ENCODE assay signal across 15 cellular contexts in genomic region chr11:111229604-111230003, GRCh38. TPM values are rescaled to one million over a fixed set of nuclear protein-coding genes. Genes with fewer than 3 reads are reported as not detected.
DNase-seq lines count a peak whose midpoint lies in the region; ATAC-seq lines count a peak whose summit lies in the region.
"Had no signal": no experiment of that assay in that cellular context is flagged by ENCODE, and none has a peak within 500 bp of the region (broad histone marks: within the 10 kb centered on the region; RNA-seq: fewer than 3 reads in every experiment).

No MANE protein-coding gene starts in this region.

- intact Hi-C loops in activated CD4-positive, alpha-beta T cell treated with anti-CD3 and anti-CD28 coated beads for 36 hours (cut with DNase I, micrococcal nuclease) = loop anchor here (1.0 to 5.0 kb wide), 5 partner anchors 517 to 1027 kb away; partner anchors contain the start of gene ARHGAP20 (in 1 of the 2)

- no peaks in the 10 kb centered on the region for H3K9me2 ChIP-seq in Karpas-422 (replicated peaks; ENCODE audit: insufficient read depth, low read length)

- ATAC-seq in activated CD4-positive, alpha-beta T cell treated with anti-CD3 and anti-CD28 coated beads for 36 hours = peak; percentile 31
- ATAC-seq in memory B cell (ENCODE audit: low read depth) (no peak), HG02870 (IDR thresholded peaks at IDR 0.05; ENCODE audit: unreplicated experiment) (no peak), GM18517 (IDR thresholded peaks at IDR 0.05; ENCODE audit: unreplicated experiment) (no peak)

- H3K4me3 ChIP-seq in Karpas-422 (ENCODE audit: low read length) = no peak overlapping the region

- peak; percentile 26 for DNase-seq in activated CD4-positive, alpha-beta T cell treated with anti-CD3 and anti-CD28 coated beads for 36 hours
- DNase-seq in activated CD4-positive, alpha-beta T cell treated with anti-CD3 and anti-CD28 coated beads, Interleukin-2, amount 50 U/mL, for 1 hour = no peak
- DNase-seq in Karpas-422 (peak; percentile 63), memory B cell (ENCODE audit: low spot score in 2 of 2) (no peak), cortex of kidney (lab: John Stamatoyannopoulos, UW) (no peak)
- peak; percentile 29 for DNase-seq in activated CD4-positive, alpha-beta T cell treated with anti-CD3 and anti-CD28 coated beads, Interleukin-2, amount 10 ng/mL, durations not matched to agents 7 days and 5 days

- H3K27ac Mint-ChIP-seq in activated CD4-positive, alpha-beta T cell treated with anti-CD3 and anti-CD28 coated beads for 36 hours = no peak overlapping the region
- H3K27ac Mint-ChIP-seq in activated CD4-positive, alpha-beta T cell treated with anti-CD3 and anti-CD28 coated beads, Interleukin-2, amount 10 ng/mL, durations not matched to agents 7 days and 5 days = no peak overlapping the region
- H3K27ac Mint-ChIP-seq in memory B cell = peak overlapping the region; percentile 22

- H3K27ac ChIP-seq in Karpas-422 (ENCODE audit: low read length) = no peak overlapping the region
- H3K27ac ChIP-seq: gastroesophageal sphincter had no signal

- peaks cover 9% of the 10 kb centered on the region for H3K4me1 Mint-ChIP-seq in activated CD4-positive, alpha-beta T cell treated with anti-CD3 and anti-CD28 coated beads for 36 hours
- H3K4me1 Mint-ChIP-seq in activated CD4-positive, alpha-beta T cell treated with anti-CD3 and anti-CD28 coated beads, Interleukin-2, amount 10 ng/mL, durations not matched to agents 7 days and 5 days = peaks cover 27% of the 10 kb centered on the region
- H3K4me1 Mint-ChIP-seq in memory B cell = peaks cover 26% of the 10 kb centered on the region

- H3K4me3 Mint-ChIP-seq in activated CD4-positive, alpha-beta T cell treated with anti-CD3 and anti-CD28 coated beads for 36 hours = no peak overlapping the region
- H3K4me3 Mint-ChIP-seq in activated CD4-positive, alpha-beta T cell treated with anti-CD3 and anti-CD28 coated beads, Interleukin-2, amount 10 ng/mL, durations not matched to agents 7 days and 5 days = no peak overlapping the region
- H3K4me3 Mint-ChIP-seq in memory B cell = no peak overlapping the region

- CTCF ChIA-PET in activated CD4-positive, alpha-beta T cell treated with anti-CD3 and anti-CD28 coated beads for 36 hours (lab: Charles Lee) = interaction anchor here (0.6 to 2.8 kb wide), 12 partner anchors 9 to 782 kb away, joined by 3 to 18 read pairs (median 4); no protein-coding TSS in a partner anchor
- CTCF ChIA-PET in activated CD4-positive, alpha-beta T cell treated with anti-CD3 and anti-CD28 coated beads, Interleukin-2, amount 10 ng/mL, durations not matched to agents 7 days and 5 days (lab: Charles Lee) = interaction anchor here (1.1 to 2.2 kb wide), 3 partner anchors 26 to 217 kb away, joined by 3 to 8 read pairs (median 4); no protein-coding TSS in a partner anchor

- H3K36me3 Mint-ChIP-seq in activated CD4-positive, alpha-beta T cell treated with anti-CD3 and anti-CD28 coated beads for 36 hours (ENCODE audit: low read depth) = no peaks in the 10 kb centered on the region
- no peaks in the 10 kb centered on the region for H3K36me3 Mint-ChIP-seq in activated CD4-positive, alpha-beta T cell treated with anti-CD3 and anti-CD28 coated beads, Interleukin-2, amount 10 ng/mL, durations not matched to agents 7 days and 5 days (ENCODE audit: low read depth)
- peaks cover 2% of the 10 kb centered on the region for H3K36me3 Mint-ChIP-seq in memory B cell

- POLR2A ChIA-PET in activated CD4-positive, alpha-beta T cell treated with anti-CD3 and anti-CD28 coated beads for 36 hours (lab: Charles Lee) = interaction anchor here (0.7 kb wide), 1 partner anchor 321 kb away, joined by 3 read pairs; no protein-coding TSS in a partner anchor
- POLR2A ChIA-PET in activated CD4-positive, alpha-beta T cell treated with anti-CD3 and anti-CD28 coated beads, Interleukin-2, amount 10 ng/mL, durations not matched to agents 7 days and 5 days (lab: Charles Lee) = no interaction called here

- H2AFZ ChIP-seq in Karpas-422 (ENCODE audit: low read length) = no peak overlapping the region

- no peaks in the 10 kb centered on the region for H3K79me2 ChIP-seq in Karpas-422 (ENCODE audit: low read length)

- no peaks in the 10 kb centered on the region for H3K9me3 ChIP-seq in Karpas-422 (ENCODE audit: low read length)
- H3K9me3 ChIP-seq: Peyer's patch had no signal

- no peak overlapping the region for H3K4me2 ChIP-seq in Karpas-422 (ENCODE audit: low read depth, low read length, poor library complexity, severe bottlenecking)

- H4K20me1 ChIP-seq in Karpas-422 (ENCODE audit: insufficient read depth, low read depth, low read length) = peaks cover 4% of the 10 kb centered on the region; the same call in 1 of the 2 replicates

- peaks cover 6% of the 10 kb centered on the region; the same call in 1 of the 2 replicates for H3K27me3 ChIP-seq in Karpas-422 (ENCODE audit: low read length)
- H3K27me3 ChIP-seq: gastroesophageal sphincter, Peyer's patch had no signal

- no peaks in the 10 kb centered on the region for H3K9me3 Mint-ChIP-seq in activated CD4-positive, alpha-beta T cell treated with anti-CD3 and anti-CD28 coated beads for 36 hours (ENCODE audit: low read depth)
- no peaks in the 10 kb centered on the region for H3K9me3 Mint-ChIP-seq in activated CD4-positive, alpha-beta T cell treated with anti-CD3 and anti-CD28 coated beads, Interleukin-2, amount 10 ng/mL, durations not matched to agents 7 days and 5 days
- H3K9me3 Mint-ChIP-seq in memory B cell = peaks cover 5% of the 10 kb centered on the region

- peaks cover 17% of the 10 kb centered on the region for H3K27me3 Mint-ChIP-seq in activated CD4-positive, alpha-beta T cell treated with anti-CD3 and anti-CD28 coated beads for 36 hours
- H3K27me3 Mint-ChIP-seq in activated CD4-positive, alpha-beta T cell treated with anti-CD3 and anti-CD28 coated beads, Interleukin-2, amount 10 ng/mL, durations not matched to agents 7 days and 5 days = peaks cover 30% of the 10 kb centered on the region
- H3K27me3 Mint-ChIP-seq in memory B cell = no peaks in the 10 kb centered on the region

- H3K9ac ChIP-seq in Karpas-422 (ENCODE audit: low read length) = no peak overlapping the region

- H3K4me1 ChIP-seq in Karpas-422 (ENCODE audit: low read length) = peaks cover 11% of the 10 kb centered on the region

- no peaks in the 10 kb centered on the region for H3K36me3 ChIP-seq in Karpas-422 (ENCODE audit: insufficient read depth, low read length)
- H3K36me3 ChIP-seq: gastroesophageal sphincter, Peyer's patch had no signal

RNA-seq across cellular contexts. Expression of gene POU2AF2, which starts 15.9 kb away (rescaled TPM):
- under 1 TPM in 1 of 2 experiments, not detected in 1; 0.14 TPM for total RNA-seq in activated CD4-positive, alpha-beta T cell treated with anti-CD3 and anti-CD28 coated beads for 36 hours
- not detected in 2 replicates for total RNA-seq in Karpas-422 (2014; rRNA removed; shearing (Covaris generic); ENCODE audit: low replicate concordance)
- not detected for total RNA-seq in activated CD4-positive, alpha-beta T cell treated with anti-CD3 and anti-CD28 coated beads, Interleukin-2, amount 10 ng/mL, durations not matched to agents 7 days and 5 days
- total RNA-seq: A172; activated CD8-positive, alpha-beta memory T cell treated with anti-CD3 and anti-CD28 coated beads for 36 hours; endothelial cell of umbilical vein; lung microvascular endothelial cell; temporal lobe had no signal

Comparison
In these comparisons a context has a peak if more than half of its experiments do, and no peak if none do; other contexts are left out.
1. DNase-seq: peak in activated CD4-positive, alpha-beta T cell treated with anti-CD3 and anti-CD28 coated beads for 36 hours (single experiment), Karpas-422 (single experiment) and activated CD4-positive, alpha-beta T cell treated with anti-CD3 and anti-CD28 coated beads, Interleukin-2, amount 10 ng/mL, durations not matched to agents 7 days and 5 days (single experiment); none in activated CD4-positive, alpha-beta T cell treated with anti-CD3 and anti-CD28 coated beads, Interleukin-2, amount 50 U/mL, for 1 hour (single experiment), memory B cell (0 of 2) and cortex of kidney (single experiment).